18 cellular contexts compared by ENCODE assay signal in genomic region chr14:102826751-102827675, GRCh38. TPM values are rescaled to one million over a fixed set of nuclear protein-coding genes. Genes with fewer than 3 reads are reported as not detected.
A peak's percentile ranks its signal among the peaks of the same experiment; 100 is the strongest.
DNase-seq lines count a peak whose midpoint lies in the region; ATAC-seq, FAIRE-seq and TF ChIP-seq lines count a peak whose summit lies in the region.
"Had no signal": no experiment of that assay in that cellular context is flagged by ENCODE, and none has a peak within 500 bp of the region (broad histone marks: within the 10 kb centered on the region; RNA-seq: fewer than 3 reads in every experiment).

No MANE protein-coding gene starts in this region.

- TF ChIP-seq POLR2A in H1 (IDR thresholded peaks at IDR 0.05; ENCODE audit: control extremely low read depth in 1 of 2, low read depth in 2 of 2, low read length in 2 of 2): no peak
- no peak for TF ChIP-seq POLR2A in heart left ventricle (IDR thresholded peaks at IDR 0.05)
- TF ChIP-seq POLR2A in testis (IDR thresholded peaks at IDR 0.05): no peak

- intact Hi-C loops in mammary epithelial cell (cut with micrococcal nuclease): no loop called here
- intact Hi-C loops in MCF 10A (cut with micrococcal nuclease): no loop called here
- intact Hi-C loops in PC-9 (cut with micrococcal nuclease; ENCODE audit: unreplicated experiment): no loop called here
- intact Hi-C loops in heart left ventricle (cut with DNase I): loop anchor here in 3 of 10 donors (5.0 kb wide), 1 partner anchor 90 kb away; no protein-coding TSS in a partner anchor
- intact Hi-C loops in testis (cut with DNase I; ENCODE audit: low total_unique reads): no loop called here

- FAIRE-seq in H1 (lab: Jason Lieb, UNC): no peak
- FAIRE-seq: RCC 7860 had no signal

- no peak overlapping the region for H3K56ac ChIP-seq in H1 (replicated peaks; ENCODE audit: insufficient read length, low read depth, low read length)

- no peak overlapping the region for H3K18ac ChIP-seq in H1 (ENCODE audit: extremely low read depth, low read length)
- H3K18ac ChIP-seq in trophoblast cell (ENCODE audit: low read length): no peak overlapping the region

- H3K27me3 Mint-ChIP-seq in MCF 10A (ENCODE audit: insufficient read depth, unreplicated experiment): no peaks in the 10 kb centered on the region
- H3K27me3 Mint-ChIP-seq: CD8-positive, alpha-beta memory T cell had no signal

- no peak overlapping the region for H2BK15ac ChIP-seq in H1 (ENCODE audit: low read length)

- peak overlapping the region; percentile 39 for H4K91ac ChIP-seq in H1 (replicated peaks; ENCODE audit: insufficient read length, low read length)
- H4K91ac ChIP-seq in trophoblast cell (ENCODE audit: low read depth, low read length): no peak overlapping the region

- H3K27me3 ChIP-seq in mammary epithelial cell (ENCODE audit: insufficient read depth, low read length): no peaks in the 10 kb centered on the region
- no peaks in the 10 kb centered on the region for H3K27me3 ChIP-seq in PC-9 (ENCODE audit: insufficient read depth, low read depth)
- H3K27me3 ChIP-seq in H1 (replicated peaks in 1 of 4; ENCODE audit: control insufficient read depth in 3 of 4, extremely low read depth in 1 of 4, insufficient read depth in 3 of 4, low read length in 3 of 4): no peaks in the 10 kb centered on the region
- H3K27me3 ChIP-seq in trophoblast cell (ENCODE audit: insufficient read depth, low read length): no peaks in the 10 kb centered on the region
- no peaks in the 10 kb centered on the region for H3K27me3 ChIP-seq in heart left ventricle
- H3K27me3 ChIP-seq in testis: no peaks in the 10 kb centered on the region
- H3K27me3 ChIP-seq: BE2C had no signal

- H2BK120ac ChIP-seq in H1 (replicated peaks; ENCODE audit: low read depth, low read length): no peak overlapping the region
- H2BK120ac ChIP-seq in trophoblast cell (ENCODE audit: insufficient read depth, low read length, poor library complexity): no peak overlapping the region

- H3K79me2 ChIP-seq in mammary epithelial cell (ENCODE audit: insufficient read depth, low read length) (peaks cover 82% of the 10 kb centered on the region), PC-9 (ENCODE audit: low read depth) (peaks cover 56% of the 10 kb centered on the region), H1 (ENCODE audit: control insufficient read depth in 1 of 2, insufficient read depth in 2 of 2, low read length in 2 of 2) (peaks cover 0 to 8% of the 10 kb centered on the region in 2 experiments; a peak in 2 of 4 replicates), trophoblast cell (ENCODE audit: control insufficient read depth, insufficient read depth, low read length, poor library complexity) (no peaks in the 10 kb centered on the region)

- POLR2A ChIA-PET in MCF 10A (lab: Yijun Ruan, JAX) (no interaction called here), PC-9 (lab: Charles Lee; ENCODE audit: unreplicated experiment) (no interaction called here), H1 (lab: Charles Lee; ENCODE audit: partially characterized antibody) (no interaction called here)

- H3K27ac Mint-ChIP-seq in MCF 10A (ENCODE audit: low read depth, unreplicated experiment): no peak overlapping the region
- H3K27ac Mint-ChIP-seq: HFFc6 had no signal

- no peaks in the 10 kb centered on the region for H3K9me3 Mint-ChIP-seq in MCF 10A (ENCODE audit: unreplicated experiment)
- H3K9me3 Mint-ChIP-seq: CD8-positive, alpha-beta memory T cell; HFFc6 had no signal

- H3K9me2 ChIP-seq in PC-9 (ENCODE audit: insufficient read depth): no peaks in the 10 kb centered on the region

- CTCF ChIA-PET in mammary epithelial cell (lab: Charles Lee; ENCODE audit: low non-redundant PET) (no interaction called here), MCF 10A (lab: Yijun Ruan, JAX) (no interaction called here), PC-9 (lab: Charles Lee) (no interaction called here), H1 (lab: Charles Lee; ENCODE audit: partially characterized antibody) (no interaction called here)

- H3K4me3 ChIP-seq in mammary epithelial cell (replicated peaks in 1 of 3; ENCODE audit: insufficient read depth in 1 of 3, low read depth in 2 of 3, low read length in 3 of 3) (no peak overlapping the region), PC-9 (no peak overlapping the region), H1 (ENCODE audit: extremely low read depth in 1 of 4, insufficient read depth in 2 of 4, low read depth in 3 of 4, low read length in 4 of 4) (no peak overlapping the region), trophoblast cell (ENCODE audit: low read depth, low read length) (peak overlapping the region; percentile 5), heart left ventricle (no peak overlapping the region), testis (no peak overlapping the region)

- no peak for DNase-seq in mammary epithelial cell
- no peak for DNase-seq in MCF 10A (ENCODE audit: unreplicated experiment)
- DNase-seq in PC-9: peak in 1 of 2 experiments; percentile 77
- DNase-seq in H1 (ENCODE audit: low read depth in 1 of 2, low spot score in 2 of 2): no peak
- peak; percentile 79 to 97 for DNase-seq in trophoblast cell
- DNase-seq in heart left ventricle: no peak
- no peak for DNase-seq in testis
- no peak for DNase-seq in dermis blood vessel endothelial cell
- DNase-seq: CD8-positive, alpha-beta memory T cell; GF-D8; HFFc6; Karpas-422; NCI-H187; NCI-H446 treated with DMSO at 0.1 percent for 48 hours; NCI-H748 treated with DMSO at 0.1 percent for 48 hours; SHP77 treated with DMSO at 0.1 percent for 48 hours had no signal

- 89% methylated on average over 15 of the region's 25 CpGs for WGBS in mammary epithelial cell (ENCODE audit: low coverage, missing lambda C conversion rate)
- 91% methylated on average over 23 of the region's 25 CpGs; no CpG with 5 or more reads in 1 of the 2 experiments for WGBS in H1 (ENCODE audit: extremely low coverage in 1 of 2, insufficient coverage in 1 of 2, insufficient read length in 1 of 2, insufficient replicate concordance in 2 of 2, low coverage in 1 of 2, low lambda C conversion rate in 2 of 2, missing lambda C conversion rate in 1 of 2), 2 experiments
- WGBS in trophoblast cell (ENCODE audit: extremely low coverage, insufficient coverage, insufficient read length): no CpG with 5 or more reads among the region's 25 CpGs
- whole genome bisulfite sequencing in heart left ventricle, 4 donors: 92 to 97% (median 94%) methylated on average over 19 to 25 of the region's 25 CpGs
- 91 to 96% methylated on average over 15 to 25 of the region's 25 CpGs for WGBS in testis, 2 donors

- H3K4me2 ChIP-seq in mammary epithelial cell (ENCODE audit: insufficient read depth, low read depth, low read length): peak overlapping the region; percentile 77
- 0 out of 2 replicates have a peak overlapping the region, but pooled peaks have one; percentile 1 for H3K4me2 ChIP-seq in PC-9
- no peak overlapping the region for H3K4me2 ChIP-seq in H1 (ENCODE audit: insufficient read depth in 1 of 2, low read depth in 2 of 2, low read length in 2 of 2)
- no peak overlapping the region for H3K4me2 ChIP-seq in trophoblast cell (ENCODE audit: low read length)

- H2AK5ac ChIP-seq in H1 (ENCODE audit: low read depth, low read length) (0 out of 2 replicates have a peak overlapping the region, but pooled peaks have one; percentile 18), trophoblast cell (ENCODE audit: low read length) (no peak overlapping the region)

- BruUV-seq in mammary epithelial cell (replicated peaks; lab: Mats Ljungman, UMichigan): no TSS peak
- no TSS peak for BruUV-seq in MCF 10A (replicated peaks; lab: Mats Ljungman, UMichigan)
- BruUV-seq in PC-9 (replicated peaks; lab: Mats Ljungman, UMichigan): no TSS peak

- H3K36me3 Mint-ChIP-seq in MCF 10A (ENCODE audit: insufficient read depth, unreplicated experiment): no peaks in the 10 kb centered on the region

- H3K4me1 ChIP-seq in mammary epithelial cell (ENCODE audit: insufficient read depth, low read length) (peaks cover 29% of the 10 kb centered on the region), PC-9 (replicated peaks; ENCODE audit: insufficient read depth) (peaks cover 19% of the 10 kb centered on the region), H1 (replicated peaks in 1 of 4; ENCODE audit: control insufficient read depth in 3 of 4, insufficient read depth in 4 of 4, low read length in 3 of 4) (peaks cover 7 to 19% (median 16%) of the 10 kb centered on the region in 4 experiments), trophoblast cell (ENCODE audit: control insufficient read depth in 1 of 2, insufficient read depth in 2 of 2, low read length in 2 of 2) (peaks cover 0 to 2% of the 10 kb centered on the region in 2 experiments), heart left ventricle (peaks cover 0 to 13% (median 0%) of the 10 kb centered on the region in 12 donors), testis (peaks cover 5% of the 10 kb centered on the region)

- H3K23ac ChIP-seq in H1 (ENCODE audit: insufficient read length) (no peak overlapping the region), trophoblast cell (ENCODE audit: low read length) (no peak overlapping the region)

- H3K9ac ChIP-seq in mammary epithelial cell (ENCODE audit: insufficient read depth, low read length): no peak overlapping the region
- no peak overlapping the region for H3K9ac ChIP-seq in H1 (replicated peaks in 1 of 4; ENCODE audit: extremely low read depth in 1 of 4, low read depth in 3 of 4, low read length in 3 of 4)
- no peak overlapping the region for H3K9ac ChIP-seq in trophoblast cell (ENCODE audit: low read length)

- H4K12ac ChIP-seq in trophoblast cell (ENCODE audit: low read depth, low read length): no peak overlapping the region

- H3K23me2 ChIP-seq in H1 (ENCODE audit: low read depth, low read length): no peaks in the 10 kb centered on the region

- TF ChIP-seq CTCF in mammary epithelial cell (conservative IDR thresholded peaks at IDR 0.05 in 1 of 2, IDR thresholded peaks at IDR 0.05 in 1 of 2; ENCODE audit: extremely low read depth in 1 of 2, insufficient read depth in 1 of 2, low read depth in 1 of 2, low read length in 2 of 2) (no peak), MCF 10A (IDR thresholded peaks at IDR 0.05; ENCODE audit: unreplicated experiment) (no peak), PC-9 (conservative IDR thresholded peaks at IDR 0.05) (no peak), H1 (IDR thresholded peaks at IDR 0.05; ENCODE audit: control extremely low read depth in 1 of 3, insufficient read depth in 1 of 3, low read depth in 1 of 3, low read length in 3 of 3) (no peak), heart left ventricle (IDR thresholded peaks at IDR 0.05) (no peak), testis (IDR thresholded peaks at IDR 0.05) (no peak)

- H3F3A ChIP-seq in PC-9 (ENCODE audit: insufficient read depth, low read depth): peaks cover 9% of the 10 kb centered on the region; the same call in 1 of the 2 replicates

- TF ChIP-seq EP300 in H1 (IDR thresholded peaks at IDR 0.05; ENCODE audit: borderline replicate concordance in 1 of 2, low read depth in 2 of 2, low read length in 2 of 2): no peak

- 0 out of 2 replicates have a peak, but pooled peaks cover 3% of the 10 kb centered on the region for H3K79me1 ChIP-seq in H1 (ENCODE audit: low read depth, low read length)
- H3K79me1 ChIP-seq in trophoblast cell (ENCODE audit: low read length): no peaks in the 10 kb centered on the region

- H3K9me3 ChIP-seq in mammary epithelial cell (replicated peaks; ENCODE audit: insufficient read depth, low read length) (no peaks in the 10 kb centered on the region), PC-9 (ENCODE audit: insufficient read depth, low read depth) (no peaks in the 10 kb centered on the region), H1 (ENCODE audit: insufficient read depth in 2 of 2, low read depth in 1 of 2, low read length in 1 of 2) (no peaks in the 10 kb centered on the region), trophoblast cell (ENCODE audit: insufficient read depth, low read depth, low read length) (peaks cover 2% of the 10 kb centered on the region), heart left ventricle (no peaks in the 10 kb centered on the region), testis (no peaks in the 10 kb centered on the region)
- H3K9me3 ChIP-seq: BE2C had no signal

- peak overlapping the region; percentile 11; the same call in 1 of the 2 replicates for H4K8ac ChIP-seq in H1 (ENCODE audit: extremely low read depth, insufficient read depth, low read length)
- no peak overlapping the region for H4K8ac ChIP-seq in trophoblast cell (ENCODE audit: low read depth, low read length)

- H4K5ac ChIP-seq in H1 (ENCODE audit: insufficient read length, low read depth, low read length): no peak overlapping the region

- H4K20me1 ChIP-seq in mammary epithelial cell (ENCODE audit: insufficient read depth, low read length) (no peaks in the 10 kb centered on the region), PC-9 (ENCODE audit: insufficient read depth) (peaks cover 9% of the 10 kb centered on the region; the same call in 1 of the 2 replicates), H1 (replicated peaks in 1 of 2; ENCODE audit: control insufficient read depth in 1 of 2, insufficient read depth in 2 of 2, low read length in 2 of 2) (no peaks in the 10 kb centered on the region)

- H3K27ac ChIP-seq in mammary epithelial cell (ENCODE audit: insufficient read depth, low read depth, low read length) (no peak overlapping the region), PC-9 (peak overlapping the region; percentile 2; the same call in 1 of the 2 replicates), H1 (ENCODE audit: low read depth, low read length) (no peak overlapping the region), trophoblast cell (ENCODE audit: low read depth, low read length) (no peak overlapping the region), heart left ventricle (no peak overlapping the region), testis (no peak overlapping the region)

- H3K4ac ChIP-seq in H1 (replicated peaks; ENCODE audit: insufficient read length, low read depth, low read length) (no peak overlapping the region), trophoblast cell (ENCODE audit: low read depth, low read length) (no peak overlapping the region)

- H3K4me3 Mint-ChIP-seq in MCF 10A (ENCODE audit: unreplicated experiment): no peak overlapping the region
- H3K4me3 Mint-ChIP-seq: CD8-positive, alpha-beta memory T cell; HFFc6 had no signal

- dilution Hi-C loops in mammary epithelial cell (cut with HindIII; ENCODE audit: low sequenced_read_pairs): no loop called here

- peaks cover 14% of the 10 kb centered on the region for H3K4me1 Mint-ChIP-seq in MCF 10A (ENCODE audit: insufficient read depth, unreplicated experiment)

- TF ChIP-seq RAD21 in H1 (IDR thresholded peaks at IDR 0.05 in 1 of 2, conservative IDR thresholded peaks at IDR 0.05 in 1 of 2; ENCODE audit: low read depth in 2 of 2, low read length in 2 of 2): no peak

- ATAC-seq in heart left ventricle: no peak

- H2BK5ac ChIP-seq in H1 (ENCODE audit: low read depth, low read length): peak overlapping the region; percentile 54; the same call in 1 of the 2 replicates
- no peak overlapping the region for H2BK5ac ChIP-seq in trophoblast cell (ENCODE audit: low read depth, low read length, poor library complexity)

- H2BK12ac ChIP-seq in H1 (ENCODE audit: low read depth, low read length) (peak overlapping the region; percentile 33; the same call in 1 of the 2 replicates), trophoblast cell (ENCODE audit: low read length) (no peak overlapping the region)

- H3K14ac ChIP-seq in H1 (ENCODE audit: insufficient read length): no peak overlapping the region
- H3K14ac ChIP-seq in trophoblast cell (ENCODE audit: low read length): no peak overlapping the region

- H3K36me3 ChIP-seq in mammary epithelial cell (ENCODE audit: insufficient read depth, low read length): no peaks in the 10 kb centered on the region
- no peaks in the 10 kb centered on the region; the same call in 1 of the 2 replicates for H3K36me3 ChIP-seq in PC-9 (ENCODE audit: low read depth)
- H3K36me3 ChIP-seq in H1 (ENCODE audit: control insufficient read depth in 2 of 4, insufficient read depth in 4 of 4, low read length in 3 of 4): no peaks in the 10 kb centered on the region
- peaks cover 2 to 4% of the 10 kb centered on the region in 2 experiments for H3K36me3 ChIP-seq in trophoblast cell (ENCODE audit: control insufficient read depth in 1 of 2, insufficient read depth in 2 of 2, low read length in 2 of 2)
- H3K36me3 ChIP-seq in heart left ventricle: peaks cover 0 to 19% (median 0%) of the 10 kb centered on the region in 9 donors
- H3K36me3 ChIP-seq in testis (ENCODE audit: low read depth, missing control alignments): no peaks in the 10 kb centered on the region
- H3K36me3 ChIP-seq: BE2C had no signal

- no peak overlapping the region for H2BK20ac ChIP-seq in H1 (ENCODE audit: low read length)

- in situ Hi-C loops in mammary epithelial cell (cut with MboI; ENCODE audit: low sequenced_read_pairs in 2 of 2): no loop called here

- no peak overlapping the region for H2AFZ ChIP-seq in mammary epithelial cell (ENCODE audit: low read depth, low read length)
- no peak overlapping the region for H2AFZ ChIP-seq in PC-9
- H2AFZ ChIP-seq in H1 (ENCODE audit: low read length): no peak overlapping the region
- H2AFZ ChIP-seq in trophoblast cell (ENCODE audit: insufficient read depth, low read length, poor library complexity): no peak overlapping the region

RNA-seq across cellular contexts. Expression of gene TRAF3, which starts 49.8 kb away (rescaled TPM):
- 10 to 100 TPM; 20.5 to 23.2 TPM for total RNA-seq in mammary epithelial cell
- polyA plus RNA-seq in mammary epithelial cell: 15.0 TPM
- polyA minus RNA-seq in mammary epithelial cell: 12.8 TPM
- total RNA-seq in MCF 10A (2022): 24.3 and 25.3 TPM in 2 replicates
- total RNA-seq in PC-9 (2021): 38.6 and 41.3 TPM in 2 replicates
- 10.0 and 12.1 TPM in 2 replicates for total RNA-seq in H1 (2021; fragmentation: NEBNext Ultra II Directional; extraction: Animal tissue kit (Norgen Biotek cat#: 25700))
- 5.8 and 6.5 TPM in 2 replicates for polyA plus RNA-seq in H1 (2011; rRNA removed)
- polyA plus RNA-seq in H1 (2011; cell fraction: cytosol; rRNA removed): 6.7 TPM
- polyA plus RNA-seq in H1 (2011; cell fraction: nucleus; rRNA removed): 11.0 TPM
- polyA plus RNA-seq in H1 (2012, experiment 1 of 2): 6.8 to 8.1 TPM (median 7.6 TPM) in 4 replicates
- polyA plus RNA-seq in H1 (2012, experiment 2 of 2): 3.8 TPM
- 4.9 TPM for polyA plus RNA-seq in H1 (2013, experiment 1 of 2)
- polyA plus RNA-seq in H1 (2013, experiment 2 of 2): 5.2 TPM
- 14.0 and 19.4 TPM in 2 replicates for polyA minus RNA-seq in H1 (2011; rRNA and poly(A)+ RNA removed)
- 4.9 TPM for polyA minus RNA-seq in H1 (2011; cell fraction: cytosol; rRNA and poly(A)+ RNA removed)
- 10.2 TPM for polyA minus RNA-seq in H1 (2011; cell fraction: nucleus; rRNA and poly(A)+ RNA removed)
- polyA plus RNA-seq in trophoblast cell (2013): 7.5 and 8.6 TPM in 2 replicates
- 10 to 100 TPM in 6 of 9 donors, 1 to 10 TPM in 3; 8.0 to 20.6 (median 11.0) TPM for total RNA-seq in heart left ventricle
- 1 to 10 TPM; 1.6 to 6.3 TPM for polyA plus RNA-seq in heart left ventricle
- total RNA-seq in testis: 10 to 100 TPM; 38.2 to 38.8 TPM
- 24.3 TPM for polyA plus RNA-seq in testis (ENCODE audit: insufficient read depth, low read depth, low replicate concordance)
- total RNA-seq in dermis blood vessel endothelial cell: 27.6 and 30.3 TPM in 2 replicates

Comparison
In these comparisons a context has a peak if more than half of its experiments do, and no peak if none do; other contexts are left out.
1. DNase-seq: peak in trophoblast cell (2 of 2); none in mammary epithelial cell (single experiment), MCF 10A (single experiment), H1 (0 of 2), heart left ventricle (0 of 5), testis (single experiment) and dermis blood vessel endothelial cell (single experiment).
2. H3K4me2 ChIP-seq: peak in mammary epithelial cell (single experiment) and PC-9 (single experiment); none in H1 (0 of 2) and trophoblast cell (single experiment).